ENCODE assay signal across 15 cellular contexts in genomic region chr7:20624666-20625385, GRCh38. TPM values are rescaled to one million over a fixed set of nuclear protein-coding genes. Genes with fewer than 3 reads are reported as not detected.
DNase-seq lines count a peak whose midpoint lies in the region; ATAC-seq, FAIRE-seq and TF ChIP-seq lines count a peak whose summit lies in the region.
"Had no signal": no experiment of that assay in that cellular context is flagged by ENCODE, and none has a peak within 500 bp of the region (broad histone marks: within the 10 kb centered on the region; RNA-seq: fewer than 3 reads in every experiment).

No MANE protein-coding gene starts in this region.

- intact Hi-C loops in HepG2 (cut with micrococcal nuclease; ENCODE audit: unreplicated experiment) = no loop called here

- CTCF ChIA-PET in A549 (lab: Yijun Ruan, JAX) = interaction anchor here (1.0 kb wide), 1 partner anchor 27 kb away, joined by 4 read pairs; no protein-coding TSS in a partner anchor
- CTCF ChIA-PET in WTC11 (lab: Charles Lee) = interaction anchor here (1.0 kb wide), 1 partner anchor 26 kb away, joined by 3 read pairs; no protein-coding TSS in a partner anchor
- CTCF ChIA-PET in HepG2 (lab: Yijun Ruan, JAX; ENCODE audit: low intra/inter-chr PET ratio, low total read pairs) = no interaction called here

- in situ Hi-C loops in HepG2 (cut with HindIII; ENCODE audit: extremely low pct_ligation_motif_present, low pct_unique_long_range_greater_than_20kb) = no loop called here

- H3K27ac ChIP-seq in A549 (peak overlapping the region in 1 of 2 experiments; percentile 39; a peak in 1 of 6 replicates), GM23338 (ENCODE audit: low read depth) (no peak overlapping the region), HepG2 (ENCODE audit: extremely low read length, insufficient read depth, low read length) (no peak overlapping the region)

- H4K20me1 ChIP-seq in GM23338 (replicated peaks; ENCODE audit: insufficient read depth) (no peaks in the 10 kb centered on the region), HepG2 (ENCODE audit: insufficient read depth, low read length) (no peaks in the 10 kb centered on the region)

- TF ChIP-seq RAD21 in A549 (conservative IDR thresholded peaks at IDR 0.05 in 1 of 2, IDR thresholded peaks at IDR 0.05 in 1 of 2) (no peak), HepG2 (CRISPR knock-in tag; IDR thresholded peaks at IDR 0.05) (no peak)

- TF ChIP-seq EP300 in A549 (IDR thresholded peaks at IDR 0.05) (no peak), HepG2 (IDR thresholded peaks at IDR 0.05; ENCODE audit: low read depth in 2 of 2, low read length in 2 of 2) (no peak), HepG2 (CRISPR knock-in tag; IDR thresholded peaks at IDR 0.05; ENCODE audit: borderline replicate concordance) (no peak)

- FAIRE-seq in A549 (lab: Jason Lieb, UNC) (no peak), HepG2 (lab: Jason Lieb, UNC) (no peak)
- FAIRE-seq: D721Med had no signal

- peak; percentile 3 to 39 for DNase-seq in A549 (ENCODE audit: low read depth in 1 of 2, low spot score in 1 of 2)
- DNase-seq in GM23338 (ENCODE audit: low spot score) = peak; percentile 6
- DNase-seq in WTC11 (ENCODE audit: low spot score) = no peak
- DNase-seq in HepG2 (ENCODE audit: low spot score) = peak; percentile 8
- DNase-seq in NOMO-1 (lab: John Stamatoyannopoulos, UW; ENCODE audit: unreplicated experiment in 2 of 2) = no peak
- no peak for DNase-seq in activated CD8-positive, alpha-beta memory T cell treated with anti-CD3 and anti-CD28 coated beads for 24 hours
- DNase-seq in NCI-H2081 (lab: John Stamatoyannopoulos, UW) = no peak
- DNase-seq in NCI-H2196 (lab: John Stamatoyannopoulos, UW; ENCODE audit: unreplicated experiment) = no peak
- DNase-seq: CD4-positive, CD25-positive, alpha-beta regulatory T cell; NCI-H1436; NCI-H2107; NCI-H446; RPMI8226 had no signal

- no peak overlapping the region for H3K4me3 ChIP-seq in A549
- H3K4me3 ChIP-seq in GM23338 = no peak overlapping the region
- H3K4me3 ChIP-seq in HepG2 (replicated peaks in 1 of 3; ENCODE audit: insufficient read depth in 1 of 3, low read depth in 2 of 3, low read length in 3 of 3) = no peak overlapping the region

- H3K4me2 ChIP-seq in A549 = peak overlapping the region; percentile 22; the same call in 2 of the 3 replicates
- no peak overlapping the region for H3K4me2 ChIP-seq in GM23338
- no peak overlapping the region for H3K4me2 ChIP-seq in HepG2 (ENCODE audit: low read depth, low read length)

- H3K4me3 Mint-ChIP-seq in GM23338 = no peak overlapping the region
- H3K4me3 Mint-ChIP-seq in WTC11 = no peak overlapping the region
- H3K4me3 Mint-ChIP-seq: CD4-positive, CD25-positive, alpha-beta regulatory T cell had no signal

- TF ChIP-seq CTCF in A549 (IDR thresholded peaks at IDR 0.05) (no peak), GM23338 (conservative IDR thresholded peaks at IDR 0.05; ENCODE audit: low read depth in 2 of 2) (no peak), WTC11 (IDR thresholded peaks at IDR 0.05) (no peak), HepG2 (CRISPR knock-in tag; IDR thresholded peaks at IDR 0.05) (no peak)

- no peaks in the 10 kb centered on the region for H3F3A ChIP-seq in GM23338 (replicated peaks; ENCODE audit: low read depth)

- ATAC-seq in A549 (peak in 1 of 2 experiments; percentile 50; a peak in 1 of 6 replicates), GM23338 (peak; percentile 34; the same call in 1 of the 3 replicates), WTC11 (peak; percentile 80), HepG2 (peak; percentile 65; the same call in 2 of the 3 replicates)

- H3K27me3 ChIP-seq in GM23338 (ENCODE audit: insufficient read depth) (no peaks in the 10 kb centered on the region), HepG2 (ENCODE audit: control insufficient read depth in 1 of 2, insufficient read depth in 2 of 2, low read length in 2 of 2) (no peaks in the 10 kb centered on the region)

- H2AFZ ChIP-seq in GM23338 (peak overlapping the region; percentile 58), HepG2 (ENCODE audit: low read length) (no peak overlapping the region)

- no TSS peak for BruUV-seq in HepG2 (replicated peaks; lab: Mats Ljungman, UMichigan)

- 0 out of 3 replicates have a peak, but pooled peaks cover 5% of the 10 kb centered on the region for H3K4me1 ChIP-seq in A549
- H3K4me1 ChIP-seq in GM23338 (ENCODE audit: insufficient read depth) = peaks cover 6% of the 10 kb centered on the region; the same call in 1 of the 2 replicates
- no peaks in the 10 kb centered on the region; the same call in 1 of the 2 replicates for H3K4me1 ChIP-seq in HepG2 (ENCODE audit: insufficient read depth, low read length)

- H3K9me3 Mint-ChIP-seq in GM23338 (no peaks in the 10 kb centered on the region), WTC11 (peaks cover 13% of the 10 kb centered on the region)

- TF ChIP-seq POLR2A in A549 (IDR thresholded peaks at IDR 0.05; ENCODE audit: low read length) (no peak), HepG2 (IDR thresholded peaks at IDR 0.05; ENCODE audit: insufficient read depth in 1 of 2, low read depth in 2 of 2, low read length in 2 of 2) (no peak)

- H3K4me1 Mint-ChIP-seq in GM23338 (no peaks in the 10 kb centered on the region; the same call in 2 of the 3 replicates), WTC11 (no peaks in the 10 kb centered on the region)
- H3K4me1 Mint-ChIP-seq: CD4-positive, CD25-positive, alpha-beta regulatory T cell; IgD-negative memory B cell had no signal

- no peak overlapping the region for H3K9ac ChIP-seq in HepG2 (ENCODE audit: insufficient read depth, low read depth, low read length)

- H3K27me3 Mint-ChIP-seq in GM23338 (ENCODE audit: insufficient read depth, low read depth, poor library complexity) = peaks cover 2% of the 10 kb centered on the region
- H3K27me3 Mint-ChIP-seq in WTC11 (ENCODE audit: low read depth) = no peaks in the 10 kb centered on the region
- H3K27me3 Mint-ChIP-seq: CD4-positive, CD25-positive, alpha-beta regulatory T cell; IgD-negative memory B cell had no signal

- no peaks in the 10 kb centered on the region for H3K36me3 ChIP-seq in GM23338 (ENCODE audit: insufficient read depth)
- no peaks in the 10 kb centered on the region for H3K36me3 ChIP-seq in HepG2 (replicated peaks in 1 of 2; ENCODE audit: control insufficient read depth in 1 of 2, insufficient read depth in 2 of 2, low read length in 2 of 2)

- WGBS in A549 (ENCODE audit: missing lambda C conversion rate) = 55% methylated on average over 19 of the region's 20 CpGs
- 46% methylated on average over 16 of the region's 20 CpGs for WGBS in HepG2 (ENCODE audit: low lambda C conversion rate)

- H3K36me3 Mint-ChIP-seq in GM23338 (ENCODE audit: low read depth) = no peaks in the 10 kb centered on the region
- no peaks in the 10 kb centered on the region for H3K36me3 Mint-ChIP-seq in WTC11
- H3K36me3 Mint-ChIP-seq: CD4-positive, CD25-positive, alpha-beta regulatory T cell had no signal

- H3K27ac Mint-ChIP-seq in GM23338 (no peak overlapping the region), WTC11 (no peak overlapping the region)
- H3K27ac Mint-ChIP-seq: CD4-positive, CD25-positive, alpha-beta regulatory T cell; IgD-negative memory B cell had no signal

- peaks cover 2% of the 10 kb centered on the region; the same call in 1 of the 3 replicates for H3K9me3 ChIP-seq in A549
- H3K9me3 ChIP-seq in HepG2 (ENCODE audit: low read length) = no peaks in the 10 kb centered on the region

- no peaks in the 10 kb centered on the region for H3K79me2 ChIP-seq in GM23338 (replicated peaks; ENCODE audit: insufficient read depth)
- H3K79me2 ChIP-seq in HepG2 (ENCODE audit: insufficient read depth, low read length) = no peaks in the 10 kb centered on the region

- POLR2A ChIA-PET in A549 (lab: Yijun Ruan, JAX) (no interaction called here), WTC11 (lab: Charles Lee) (no interaction called here), HepG2 (lab: Yijun Ruan, JAX) (no interaction called here)

- no peaks in the 10 kb centered on the region for H3K9me2 ChIP-seq in GM23338 (ENCODE audit: insufficient read depth)

TF ChIP-seq in A549, 52 proteins besides CTCF, POLR2A, EP300 and RAD21:
- TF ChIP-seq ZNF302 (CRISPR knock-in tag; IDR thresholded peaks at IDR 0.05) = no peak

TF ChIP-seq in GM23338, 12 proteins besides CTCF, POLR2A, EP300 and RAD21 (continues in another document):
- TF ChIP-seq NANOG (IDR thresholded peaks at IDR 0.05; ENCODE audit: borderline replicate concordance) = no peak

TF ChIP-seq in WTC11, 78 proteins besides CTCF, POLR2A, EP300 and RAD21 (continues in another document):
- TF ChIP-seq FOXJ3 (CRISPR knock-in tag; IDR thresholded peaks at IDR 0.05; ENCODE audit: borderline replicate concordance) = no peak

RNA-seq across cellular contexts. Expression of gene ABCB5, which starts 9.4 kb away (rescaled TPM):
- polyA plus RNA-seq in A549 (2011; rRNA removed) (not detected in 2 replicates), A549 (2017; fragmentation: RNase III; extraction: RNeasy Plus Mini Kit Qiagen cat#74134 plus additional on column Dnase treatment) (not detected in 3 replicates), GM23338 (2016; fragmentation: Nextera tagmentation; extraction: Ambion mirVana) (not detected in 2 replicates), HepG2 (2011; rRNA removed) (not detected in 2 replicates)
- not detected in 2 replicates for polyA plus RNA-seq in A549 (2012; cell fraction: cytosol; rRNA removed)
- not detected in 2 replicates for polyA plus RNA-seq in A549 (2012; cell fraction: nucleus; rRNA removed)
- not detected in 2 replicates for polyA minus RNA-seq in A549 (2011; rRNA and poly(A)+ RNA removed)
- not detected in 2 replicates for total RNA-seq in GM23338 (2014; rRNA removed; shearing (Covaris generic))
- total RNA-seq in WTC11 (2021) (not detected in 3 replicates), HepG2 (2016; rRNA removed; fragmentation: Illumina TruSeq; extraction: Trizol) (not detected in 2 replicates)
- total RNA-seq in HepG2 (2016; cell fraction: cytosol; rRNA removed; fragmentation: Illumina TruSeq; extraction: Trizol; ENCODE audit: low read depth) = not detected in 2 replicates
- total RNA-seq in HepG2 (2016; cell fraction: insoluble cytoplasmic fraction; rRNA removed; fragmentation: Illumina TruSeq; extraction: Trizol) = not detected in 2 replicates
- total RNA-seq in HepG2 (2016; cell fraction: membrane; rRNA removed; fragmentation: Illumina TruSeq; extraction: Trizol) = not detected in 2 replicates
- total RNA-seq in HepG2 (2016; cell fraction: nucleus; rRNA removed; fragmentation: Illumina TruSeq; extraction: Trizol) = not detected in 2 replicates
- not detected in 2 replicates for polyA plus RNA-seq in HepG2 (2011; cell fraction: cytosol; rRNA removed)
- polyA plus RNA-seq in HepG2 (2011; cell fraction: nucleus; rRNA removed) = not detected in 2 replicates
- not detected in 2 replicates for polyA plus RNA-seq in HepG2 (2012)
- not detected in 2 replicates for polyA plus RNA-seq in HepG2 (2016; cell fraction: cytosol; fragmentation: Illumina TruSeq; extraction: Trizol; ENCODE audit: low read depth)
- not detected in 2 replicates for polyA plus RNA-seq in HepG2 (2016; cell fraction: insoluble cytoplasmic fraction; fragmentation: Illumina TruSeq; extraction: Trizol; ENCODE audit: low read depth)
- polyA plus RNA-seq in HepG2 (2016; cell fraction: membrane; fragmentation: Illumina TruSeq; extraction: Trizol; ENCODE audit: low read depth) = not detected in 2 replicates
- not detected in 2 replicates for polyA plus RNA-seq in HepG2 (2016; cell fraction: nucleus; fragmentation: Illumina TruSeq; extraction: Trizol; ENCODE audit: insufficient read depth, low read depth)
- not detected in 2 replicates for polyA minus RNA-seq in HepG2 (2011; rRNA and poly(A)+ RNA removed; ENCODE audit: low replicate concordance)
- not detected in 2 replicates for polyA minus RNA-seq in HepG2 (2011; cell fraction: cytosol; rRNA and poly(A)+ RNA removed)
- not detected in 2 replicates for polyA minus RNA-seq in HepG2 (2011; cell fraction: nucleus; rRNA and poly(A)+ RNA removed)
- total RNA-seq: CD4-positive, CD25-positive, alpha-beta regulatory T cell had no signal
- polyA plus RNA-seq: CD4-positive, CD25-positive, alpha-beta regulatory T cell; IgD-negative memory B cell had no signal

Comparison
In these comparisons a context has a peak if more than half of its experiments do, and no peak if none do; other contexts are left out.
1. DNase-seq: peak in A549 (2 of 2), GM23338 (single experiment) and HepG2 (single experiment); none in WTC11 (single experiment), NOMO-1 (0 of 2), activated CD8-positive, alpha-beta memory T cell treated with anti-CD3 and anti-CD28 coated beads for 24 hours (single experiment), NCI-H2081 (0 of 2) and NCI-H2196 (single experiment).